8 cellular contexts compared by ENCODE assay signal in the genomic region with DNA sequence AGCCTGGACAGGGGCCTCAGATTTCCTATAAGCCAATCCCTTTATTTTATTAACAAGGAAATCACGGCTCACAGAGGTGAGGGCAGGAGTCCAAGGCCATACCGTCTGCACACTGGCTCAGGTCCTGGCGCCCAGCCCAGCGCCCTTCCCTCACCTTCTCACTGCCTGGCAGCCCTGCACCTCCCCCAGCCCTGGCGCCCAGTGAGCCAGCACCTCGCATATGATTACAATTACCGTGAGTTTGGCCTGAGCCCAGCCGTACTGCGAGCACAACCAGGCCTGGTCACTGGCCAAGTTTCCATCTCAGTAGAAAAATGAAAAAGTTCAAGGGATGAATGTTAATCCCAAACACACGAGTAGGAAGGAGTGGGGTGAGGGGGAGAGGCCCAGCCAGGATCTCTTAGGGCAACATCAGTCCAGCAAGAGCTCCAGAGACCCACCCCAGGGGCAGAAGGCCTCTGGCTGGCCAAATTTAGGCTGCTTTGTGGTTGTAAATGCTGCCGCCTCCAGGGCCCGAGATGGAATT.
DNase-seq lines count a peak whose midpoint lies in the region; ATAC-seq, FAIRE-seq and TF ChIP-seq lines count a peak whose summit lies in the region.

No MANE protein-coding gene starts in this region.

- no peak for ATAC-seq in GM19455 (IDR thresholded peaks at IDR 0.05; ENCODE audit: unreplicated experiment)

- TF ChIP-seq CTCF in Peyer's patch (IDR thresholded peaks at IDR 0.05) (no peak), fibroblast of the aortic adventitia (IDR thresholded peaks at IDR 0.05; ENCODE audit: insufficient read depth, low read length) (no peak), D721Med (IDR thresholded peaks at IDR 0.05; ENCODE audit: insufficient read depth, missing control alignments) (no peak), WERI-Rb-1 (IDR thresholded peaks at IDR 0.05; ENCODE audit: low read depth, low read length) (no peak)

- H3K36me3 ChIP-seq in Peyer's patch = no peaks in the 10 kb centered on the region
- no peaks in the 10 kb centered on the region for H3K36me3 ChIP-seq in WERI-Rb-1

- no peak for FAIRE-seq in D721Med (lab: Jason Lieb, UNC)

- H3K4me3 ChIP-seq in Peyer's patch = no peak overlapping the region
- H3K4me3 ChIP-seq in fibroblast of the aortic adventitia (ENCODE audit: low read depth, low read length) = no peak overlapping the region
- no peak overlapping the region for H3K4me3 ChIP-seq in WERI-Rb-1 (ENCODE audit: low read depth, low read length)

- peaks cover 0 to 56% (median 28%) of the 10 kb centered on the region in 4 donors for H3K4me1 ChIP-seq in Peyer's patch

- peak; percentile 84 for DNase-seq in DMS79 (lab: John Stamatoyannopoulos, UW)
- peak; percentile 51 to 97 (median 95) for DNase-seq in Peyer's patch
- DNase-seq in fibroblast of the aortic adventitia (ENCODE audit: low read depth) = peak; percentile 100
- peak; percentile 92 for DNase-seq in posterior vena cava (ENCODE audit: low spot score)
- no peak for DNase-seq in KBM-7
- DNase-seq in D721Med (ENCODE audit: insufficient read length, low spot score) = no peak
- DNase-seq in WERI-Rb-1 = no peak

- H3K27ac ChIP-seq in Peyer's patch (peak overlapping the region; percentile 58 to 94 (median 83)), WERI-Rb-1 (no peak overlapping the region)

- intact Hi-C loops in posterior vena cava (cut with DNase I) = loop anchor here in 1 of 2 donors (5.0 kb wide), 1 partner anchor 35 kb away; no protein-coding TSS in a partner anchor

- H3K27me3 ChIP-seq in Peyer's patch (no peaks in the 10 kb centered on the region), WERI-Rb-1 (ENCODE audit: insufficient read depth, low read depth, severe bottlenecking) (no peaks in the 10 kb centered on the region)

- no peak for TF ChIP-seq POLR2A in Peyer's patch (IDR thresholded peaks at IDR 0.05)

- H3K9me3 ChIP-seq in Peyer's patch = no peaks in the 10 kb centered on the region
- no peaks in the 10 kb centered on the region for H3K9me3 ChIP-seq in WERI-Rb-1 (ENCODE audit: severe bottlenecking)

- in situ Hi-C loops in KBM-7 (cut with MboI; ENCODE audit: low pct_unique_long_range_greater_than_20kb, low sequenced_read_pairs) = no loop called here

Comparison
In these comparisons a context has a peak if more than half of its experiments do, and no peak if none do; other contexts are left out.
1. DNase-seq: peak in DMS79 (single experiment), Peyer's patch (3 of 3), fibroblast of the aortic adventitia (single experiment) and posterior vena cava (single experiment); none in KBM-7 (single experiment), D721Med (single experiment) and WERI-Rb-1 (single experiment).